ENCODE assay signal across 2 cellular contexts in the genomic region with DNA sequence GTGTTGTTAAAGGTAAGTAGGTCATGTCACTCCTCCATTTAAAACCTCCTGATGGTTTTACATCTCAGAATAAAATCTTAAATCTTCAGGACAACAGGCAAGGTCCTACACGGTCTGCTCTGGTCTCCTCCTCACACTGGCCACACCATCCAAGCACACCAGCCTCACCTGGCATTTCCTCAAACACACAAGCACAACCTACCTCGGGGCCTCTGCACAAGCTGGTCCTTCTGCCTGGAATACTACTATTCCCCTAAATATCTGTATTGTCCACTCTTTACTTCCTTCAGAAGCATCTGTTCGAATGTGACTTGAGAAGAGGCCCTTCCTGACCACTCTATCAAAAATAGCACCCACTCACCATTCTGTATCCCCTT.
TF ChIP-seq lines count a peak whose summit lies in the region.

No MANE protein-coding gene starts in this region.

TF ChIP-seq in SK-N-SH, 30 proteins besides CTCF, POLR2A, EP300 and RAD21:
- TF ChIP-seq TCF12 (IDR thresholded peaks at IDR 0.05) (no peak), REST (IDR thresholded peaks at IDR 0.05; ENCODE audit: low read depth, low read length) (no peak)

TF ChIP-seq in SK-N-SH treated with all-trans-retinoic acid at 6 μM for 48 hours, 23 proteins besides CTCF, POLR2A, EP300 and RAD21:
- TF ChIP-seq, protein P1, sequence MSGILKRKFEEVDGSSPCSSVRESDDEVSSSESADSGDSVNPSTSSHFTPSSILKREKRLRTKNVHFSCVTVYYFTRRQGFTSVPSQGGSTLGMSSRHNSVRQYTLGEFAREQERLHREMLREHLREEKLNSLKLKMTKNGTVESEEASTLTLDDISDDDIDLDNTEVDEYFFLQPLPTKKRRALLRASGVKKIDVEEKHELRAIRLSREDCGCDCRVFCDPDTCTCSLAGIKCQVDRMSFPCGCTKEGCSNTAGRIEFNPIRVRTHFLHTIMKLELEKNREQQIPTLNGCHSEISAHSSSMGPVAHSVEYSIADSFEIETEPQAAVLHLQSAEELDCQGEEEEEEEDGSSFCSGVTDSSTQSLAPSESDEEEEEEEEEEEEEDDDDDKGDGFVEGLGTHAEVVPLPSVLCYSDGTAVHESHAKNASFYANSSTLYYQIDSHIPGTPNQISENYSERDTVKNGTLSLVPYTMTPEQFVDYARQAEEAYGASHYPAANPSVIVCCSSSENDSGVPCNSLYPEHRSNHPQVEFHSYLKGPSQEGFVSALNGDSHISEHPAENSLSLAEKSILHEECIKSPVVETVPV (CRISPR knock-in tag; IDR thresholded peaks at IDR 0.05) = no peak
- TF ChIP-seq TOX (CRISPR knock-in tag; IDR thresholded peaks at IDR 0.05; ENCODE audit: borderline replicate concordance) = no peak
- TF ChIP-seq PATZ1 (CRISPR knock-in tag; IDR thresholded peaks at IDR 0.05; ENCODE audit: borderline replicate concordance) = no peak
- no peak for TF ChIP-seq PPARA (CRISPR knock-in tag; IDR thresholded peaks at IDR 0.05; ENCODE audit: borderline replicate concordance)
- TF ChIP-seq GLIS3 (CRISPR knock-in tag; IDR thresholded peaks at IDR 0.05) = no peak
- TF ChIP-seq ZNF8 (CRISPR knock-in tag; IDR thresholded peaks at IDR 0.05) = no peak
- no peak for TF ChIP-seq ISL1 (CRISPR knock-in tag; IDR thresholded peaks at IDR 0.05)
- no peak for TF ChIP-seq TCF4 (CRISPR knock-in tag; IDR thresholded peaks at IDR 0.05; ENCODE audit: borderline replicate concordance)
- TF ChIP-seq BACH2 (CRISPR knock-in tag; IDR thresholded peaks at IDR 0.05; ENCODE audit: borderline replicate concordance) = no peak
- no peak for TF ChIP-seq ZFP3 (CRISPR knock-in tag; IDR thresholded peaks at IDR 0.05)
- no peak for TF ChIP-seq CSDC2 (CRISPR knock-in tag; IDR thresholded peaks at IDR 0.05)
- no peak for TF ChIP-seq ZNF565 (CRISPR knock-in tag; conservative IDR thresholded peaks at IDR 0.05; ENCODE audit: low read depth)
- no peak for TF ChIP-seq OSR1 (CRISPR knock-in tag; IDR thresholded peaks at IDR 0.05)
TF ChIP-seq in SK-N-SH treated with all-trans-retinoic acid at 6 μM for 48 hours: peak in this region for 0.
